18 cellular contexts compared by ENCODE assay signal in the genomic region with DNA sequence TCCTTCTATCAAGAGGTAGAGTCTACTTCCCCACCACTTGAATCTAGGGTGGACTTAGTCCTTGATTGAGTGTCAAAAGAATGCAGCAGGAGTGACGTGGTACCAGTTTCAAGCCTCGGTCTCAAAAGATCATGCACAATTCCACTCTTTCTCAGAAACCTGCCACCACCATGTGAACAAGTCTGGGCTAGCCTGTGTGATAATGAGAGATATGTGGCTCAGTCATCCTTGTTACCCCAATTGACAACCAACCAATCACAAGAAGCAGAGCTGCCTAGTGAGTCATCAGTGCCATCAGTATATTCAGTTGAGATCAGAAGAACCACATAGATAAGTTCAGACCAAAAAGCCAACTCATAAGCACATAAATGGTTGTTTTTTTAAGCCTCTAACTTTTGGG.
A peak's percentile ranks its signal among the peaks of the same experiment; 100 is the strongest.
DNase-seq lines count a peak whose midpoint lies in the region; ATAC-seq and TF ChIP-seq lines count a peak whose summit lies in the region.
"Had no signal": no experiment of that assay in that cellular context is flagged by ENCODE, and none has a peak within 500 bp of the region (broad histone marks: within the 10 kb centered on the region; RNA-seq: fewer than 3 reads in every experiment).

No MANE protein-coding gene starts in this region.

- H3K79me1 ChIP-seq in neuronal stem cell (ENCODE audit: low read depth, low read length) = no peaks in the 10 kb centered on the region

- in situ Hi-C loops in mammary epithelial cell (cut with MboI; ENCODE audit: low sequenced_read_pairs in 2 of 2) = no loop called here

- H3K27me3 ChIP-seq in mammary epithelial cell (ENCODE audit: insufficient read depth, low read length) (peaks cover 1% of the 10 kb centered on the region), breast epithelium (no peaks in the 10 kb centered on the region), neuronal stem cell (ENCODE audit: control insufficient read depth in 3 of 3, insufficient read depth in 3 of 3, low read depth in 1 of 3, low read length in 3 of 3) (no peaks in the 10 kb centered on the region)

- no TSS peak for BruUV-seq in mammary epithelial cell (replicated peaks; lab: Mats Ljungman, UMichigan)

- CTCF ChIA-PET in mammary epithelial cell (lab: Charles Lee; ENCODE audit: low non-redundant PET) = no interaction called here

- H2AK5ac ChIP-seq in neuronal stem cell (ENCODE audit: low read depth, low read length) = no peak overlapping the region

- peak; percentile 51 for ATAC-seq in GM21786 (IDR thresholded peaks at IDR 0.05; ENCODE audit: unreplicated experiment)
- peak; percentile 55 for ATAC-seq in HG03469 (IDR thresholded peaks at IDR 0.05; ENCODE audit: unreplicated experiment)
- ATAC-seq in left ventricle myocardium superior = no peak

- H3K18ac ChIP-seq in neuronal stem cell (ENCODE audit: low read length) = no peak overlapping the region

- H3K4me2 ChIP-seq in mammary epithelial cell (ENCODE audit: insufficient read depth, low read depth, low read length) (no peak overlapping the region), neuronal stem cell (ENCODE audit: insufficient read depth, low read length, poor library complexity, severe bottlenecking) (no peak overlapping the region)

- H3K9ac ChIP-seq in mammary epithelial cell (ENCODE audit: insufficient read depth, low read length) (no peak overlapping the region), neuronal stem cell (ENCODE audit: low read depth, low read length, poor library complexity) (no peak overlapping the region)

- WGBS in mammary epithelial cell (ENCODE audit: low coverage, missing lambda C conversion rate) = 73% methylated on average over 2 of the region's 2 CpGs
- no CpG with 5 or more reads among the region's 2 CpGs for WGBS in neuronal stem cell (ENCODE audit: extremely low coverage in 2 of 2, insufficient read length in 2 of 2, insufficient replicate concordance in 1 of 2), 2 donors

- no peak overlapping the region for H3K23ac ChIP-seq in neuronal stem cell (ENCODE audit: low read depth, low read length, poor library complexity)

- H4K91ac ChIP-seq in neuronal stem cell (ENCODE audit: low read depth, low read length, poor library complexity) = no peak overlapping the region

- H3K4me1 ChIP-seq in mammary epithelial cell (ENCODE audit: insufficient read depth, low read length) = no peaks in the 10 kb centered on the region
- H3K4me1 ChIP-seq in breast epithelium = no peaks in the 10 kb centered on the region
- H3K4me1 ChIP-seq in neuronal stem cell (ENCODE audit: control insufficient read depth in 2 of 2, insufficient read depth in 1 of 2, low read depth in 1 of 2, low read length in 2 of 2) = peaks cover 0 to 1% of the 10 kb centered on the region in 2 donors

- H3K27ac ChIP-seq in mammary epithelial cell (ENCODE audit: insufficient read depth, low read depth, low read length) (no peak overlapping the region), breast epithelium (no peak overlapping the region), neuronal stem cell (replicated peaks; ENCODE audit: low read length) (no peak overlapping the region)

- intact Hi-C loops in mammary epithelial cell (cut with micrococcal nuclease) (no loop called here), breast epithelium (cut with DNase I; ENCODE audit: low total_unique reads) (no loop called here), left ventricle myocardium superior (cut with micrococcal nuclease) (no loop called here)

- H2BK5ac ChIP-seq in neuronal stem cell (ENCODE audit: low read length) = no peak overlapping the region

- no peaks in the 10 kb centered on the region for H3K36me3 ChIP-seq in mammary epithelial cell (ENCODE audit: insufficient read depth, low read length)
- no peaks in the 10 kb centered on the region for H3K36me3 ChIP-seq in breast epithelium
- no peaks in the 10 kb centered on the region for H3K36me3 ChIP-seq in neuronal stem cell (replicated peaks in 1 of 2; ENCODE audit: control insufficient read depth in 2 of 2, insufficient read depth in 2 of 2, low read length in 2 of 2)

- dilution Hi-C loops in mammary epithelial cell (cut with HindIII; ENCODE audit: low sequenced_read_pairs) = no loop called here

- no peaks in the 10 kb centered on the region for H3K79me2 ChIP-seq in mammary epithelial cell (ENCODE audit: insufficient read depth, low read length)

- H4K20me1 ChIP-seq in mammary epithelial cell (ENCODE audit: insufficient read depth, low read length) = no peaks in the 10 kb centered on the region

- H2AFZ ChIP-seq in mammary epithelial cell (ENCODE audit: low read depth, low read length) (peak overlapping the region; percentile 26), neuronal stem cell (ENCODE audit: low read length) (no peak overlapping the region)

- H3K9me3 ChIP-seq in mammary epithelial cell (replicated peaks; ENCODE audit: insufficient read depth, low read length) (peaks cover 3% of the 10 kb centered on the region), breast epithelium (no peaks in the 10 kb centered on the region), neuronal stem cell (replicated peaks in 1 of 2; ENCODE audit: control insufficient read depth in 2 of 2, insufficient read depth in 1 of 2, low read depth in 1 of 2, low read length in 2 of 2) (peaks cover 0 to 1% of the 10 kb centered on the region in 2 donors)

- peak; percentile 5 for DNase-seq in mammary epithelial cell
- DNase-seq in breast epithelium (ENCODE audit: low spot score in 2 of 2) = no peak
- no peak for DNase-seq in neuronal stem cell (ENCODE audit: low spot score)
- DNase-seq in NCI-H774 (lab: John Stamatoyannopoulos, UW) = no peak
- no peak for DNase-seq in left ventricle myocardium superior
- no peak for DNase-seq in central memory CD4-positive, alpha-beta T cell
- DNase-seq: 8988T; CD4-positive, alpha-beta memory T cell; DMS79; H7; NCI-H1105; NCI-H1930; NCI-H446 treated with DMSO at 0.1 percent for 48 hours; NCI-H748 treated with DMSO at 0.1 percent for 48 hours; RPMI8226; SIG-M5 had no signal

- H2BK120ac ChIP-seq in neuronal stem cell (ENCODE audit: low read depth, low read length) = no peak overlapping the region

- no peak overlapping the region for H3K4me3 ChIP-seq in mammary epithelial cell (replicated peaks in 1 of 3; ENCODE audit: insufficient read depth in 1 of 3, low read depth in 2 of 3, low read length in 3 of 3)
- H3K4me3 ChIP-seq in breast epithelium = no peak overlapping the region
- H3K4me3 ChIP-seq in neuronal stem cell (ENCODE audit: low read length in 2 of 2) = no peak overlapping the region

- H2BK15ac ChIP-seq in neuronal stem cell (ENCODE audit: low read length) = no peak overlapping the region

- no peak for TF ChIP-seq POLR2A in breast epithelium (IDR thresholded peaks at IDR 0.05)

- no peak overlapping the region for H3K4ac ChIP-seq in neuronal stem cell (ENCODE audit: low read length)

- no peak for TF ChIP-seq CTCF in mammary epithelial cell (conservative IDR thresholded peaks at IDR 0.05 in 1 of 2, IDR thresholded peaks at IDR 0.05 in 1 of 2; ENCODE audit: extremely low read depth in 1 of 2, insufficient read depth in 1 of 2, low read depth in 1 of 2, low read length in 2 of 2)
- TF ChIP-seq CTCF in breast epithelium (IDR thresholded peaks at IDR 0.05) = no peak

- no peak overlapping the region for H3K14ac ChIP-seq in neuronal stem cell (ENCODE audit: low read length)

- peak overlapping the region; percentile 33 for H4K8ac ChIP-seq in neuronal stem cell (ENCODE audit: low read depth, low read length)

- no peak overlapping the region for H2BK12ac ChIP-seq in neuronal stem cell (ENCODE audit: low read length)
